Comparison of ENCODE assay signal across 12 cellular contexts in the genomic region with DNA sequence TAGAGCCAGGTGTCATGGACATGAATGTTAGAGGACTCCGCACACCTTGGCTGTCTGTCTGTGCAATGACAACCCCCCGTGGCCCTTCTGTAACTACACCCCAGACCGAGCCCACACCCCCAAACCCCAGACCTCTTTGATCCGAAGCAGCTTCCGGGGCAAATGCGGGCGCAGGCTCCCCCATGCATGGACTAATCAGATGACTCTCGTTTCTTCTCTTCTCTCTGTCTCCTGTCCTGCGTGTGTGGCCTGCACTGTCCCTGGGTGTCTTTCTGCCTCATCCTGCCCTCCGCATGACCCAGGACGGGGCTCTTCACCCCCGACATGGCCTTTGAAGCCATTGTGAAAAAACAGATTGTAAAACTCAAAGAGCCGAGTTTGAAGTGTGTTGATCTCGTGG. TPM values are rescaled to one million over a fixed set of nuclear protein-coding genes. Genes with fewer than 3 reads are reported as not detected.
A peak's percentile ranks its signal among the peaks of the same experiment; 100 is the strongest.
DNase-seq lines count a peak whose midpoint lies in the region; ATAC-seq and TF ChIP-seq lines count a peak whose summit lies in the region.
"Had no signal": no experiment of that assay in that cellular context is flagged by ENCODE, and none has a peak within 500 bp of the region (broad histone marks: within the 10 kb centered on the region; RNA-seq: fewer than 3 reads in every experiment).

No MANE protein-coding gene starts in this region.

- peak overlapping the region; percentile 59 for H3K27ac ChIP-seq in CD4-positive, alpha-beta T cell (ENCODE audit: low read depth, low read length)
- H3K27ac ChIP-seq: WERI-Rb-1 had no signal

- peak; percentile 25 for ATAC-seq in CD4-positive, alpha-beta T cell (ENCODE audit: poor library complexity)
- no peak for ATAC-seq in HG03460 (IDR thresholded peaks at IDR 0.05; ENCODE audit: unreplicated experiment)
- ATAC-seq in left ventricle myocardium superior: no peak
- ATAC-seq in HG02588 (IDR thresholded peaks at IDR 0.05; ENCODE audit: unreplicated experiment): no peak

- H3K9me3 ChIP-seq in CD4-positive, alpha-beta T cell (ENCODE audit: control insufficient read depth, low read length): no peaks in the 10 kb centered on the region

- peak overlapping the region; percentile 68 for H3K4me3 Mint-ChIP-seq in CD4-positive, alpha-beta T cell
- peak overlapping the region; percentile 89 for H3K4me3 Mint-ChIP-seq in activated CD4-positive, alpha-beta T cell treated with anti-CD3 and anti-CD28 coated beads, Interleukin-2, amount 10 ng/mL, durations not matched to agents 24 days and 14 days
- H3K4me3 Mint-ChIP-seq in neural crest cell: no peak overlapping the region
- H3K4me3 Mint-ChIP-seq: naive B cell had no signal

- POLR2A ChIA-PET in CD4-positive, alpha-beta T cell (lab: Charles Lee): interaction anchor here (1.1 kb wide), 1 partner anchor 80 kb away, joined by 5 read pairs; a partner anchor contains a TSS

- intact Hi-C loops in CD4-positive, alpha-beta T cell (cut with DNase I, micrococcal nuclease): loop anchor here in 1 of 2 experiments (1.0 kb wide), 1 partner anchor 66 kb away; no protein-coding TSS in a partner anchor
- intact Hi-C loops in activated CD4-positive, alpha-beta T cell treated with anti-CD3 and anti-CD28 coated beads, Interleukin-2, amount 10 ng/mL, durations not matched to agents 24 days and 14 days (cut with micrococcal nuclease): loop anchor here (1.0 to 10.0 kb wide), 6 partner anchors 38 to 230 kb away; a partner anchor contains a TSS
- intact Hi-C loops in left ventricle myocardium superior (cut with micrococcal nuclease): no loop called here

- peak; percentile 17 to 50 (median 32) for DNase-seq in CD4-positive, alpha-beta T cell
- DNase-seq in activated CD4-positive, alpha-beta T cell treated with anti-CD3 and anti-CD28 coated beads, Interleukin-2, amount 10 ng/mL, durations not matched to agents 24 days and 14 days: no peak
- peak; percentile 64 for DNase-seq in activated gamma-delta T cell treated with anti-CD3 and anti-CD28 coated beads, Interleukin-2, amount 50 U/mL, for 16 hours (ENCODE audit: low read depth)
- DNase-seq in neural crest cell (ENCODE audit: low read depth, low spot score) (no peak), left ventricle myocardium superior (no peak), midbrain (lab: John Stamatoyannopoulos, UW) (no peak)
- DNase-seq: EL, naive B cell, small intestine, WERI-Rb-1 had no signal

- no peaks in the 10 kb centered on the region for H3K27me3 Mint-ChIP-seq in CD4-positive, alpha-beta T cell
- H3K27me3 Mint-ChIP-seq in activated CD4-positive, alpha-beta T cell treated with anti-CD3 and anti-CD28 coated beads, Interleukin-2, amount 10 ng/mL, durations not matched to agents 24 days and 14 days: no peaks in the 10 kb centered on the region
- H3K27me3 Mint-ChIP-seq in neural crest cell (ENCODE audit: low read depth): no peaks in the 10 kb centered on the region
- H3K27me3 Mint-ChIP-seq: naive B cell had no signal

- no peaks in the 10 kb centered on the region for H3K9me3 Mint-ChIP-seq in CD4-positive, alpha-beta T cell
- no peaks in the 10 kb centered on the region for H3K9me3 Mint-ChIP-seq in activated CD4-positive, alpha-beta T cell treated with anti-CD3 and anti-CD28 coated beads, Interleukin-2, amount 10 ng/mL, durations not matched to agents 24 days and 14 days
- H3K9me3 Mint-ChIP-seq in neural crest cell: no peaks in the 10 kb centered on the region
- H3K9me3 Mint-ChIP-seq: naive B cell had no signal

- H3K27me3 ChIP-seq in CD4-positive, alpha-beta T cell (ENCODE audit: control insufficient read depth, insufficient read depth, low read length): no peaks in the 10 kb centered on the region

- H3K36me3 Mint-ChIP-seq in CD4-positive, alpha-beta T cell (ENCODE audit: low read depth): peaks cover 73% of the 10 kb centered on the region
- peaks cover 53% of the 10 kb centered on the region for H3K36me3 Mint-ChIP-seq in activated CD4-positive, alpha-beta T cell treated with anti-CD3 and anti-CD28 coated beads, Interleukin-2, amount 10 ng/mL, durations not matched to agents 24 days and 14 days (ENCODE audit: low read depth)
- no peaks in the 10 kb centered on the region for H3K36me3 Mint-ChIP-seq in neural crest cell (ENCODE audit: low read depth)
- H3K36me3 Mint-ChIP-seq: naive B cell had no signal

- peak overlapping the region; percentile 93 for H3K27ac Mint-ChIP-seq in CD4-positive, alpha-beta T cell
- peak overlapping the region; percentile 99 for H3K27ac Mint-ChIP-seq in activated CD4-positive, alpha-beta T cell treated with anti-CD3 and anti-CD28 coated beads, Interleukin-2, amount 10 ng/mL, durations not matched to agents 24 days and 14 days
- H3K27ac Mint-ChIP-seq in neural crest cell (ENCODE audit: unreplicated experiment): peak overlapping the region; percentile 90

- peaks cover 16% of the 10 kb centered on the region for H3K4me1 Mint-ChIP-seq in CD4-positive, alpha-beta T cell (ENCODE audit: low read depth)
- peaks cover 41% of the 10 kb centered on the region for H3K4me1 Mint-ChIP-seq in activated CD4-positive, alpha-beta T cell treated with anti-CD3 and anti-CD28 coated beads, Interleukin-2, amount 10 ng/mL, durations not matched to agents 24 days and 14 days
- H3K4me1 Mint-ChIP-seq in neural crest cell: no peaks in the 10 kb centered on the region

- CTCF ChIA-PET in CD4-positive, alpha-beta T cell (lab: Charles Lee): interaction anchor here (1.2 kb wide), 1 partner anchor 80 kb away, joined by 5 read pairs; a partner anchor contains a TSS

- no peak for TF ChIP-seq CTCF in CD4-positive, alpha-beta T cell (IDR thresholded peaks at IDR 0.05)
- TF ChIP-seq CTCF in neural crest cell (conservative IDR thresholded peaks at IDR 0.05): no peak

RNA-seq across cellular contexts. Expression of a gene that starts 38.9 kb away (rescaled TPM):
- total RNA-seq in CD4-positive, alpha-beta T cell: 1 to 10 TPM; 6.7 to 7.0 TPM
- total RNA-seq in activated CD4-positive, alpha-beta T cell treated with anti-CD3 and anti-CD28 coated beads, Interleukin-2, amount 10 ng/mL, durations not matched to agents 24 days and 14 days: 17.6 and 22.4 TPM in 2 replicates
- 27.9 and 30.9 TPM in 2 replicates for total RNA-seq in neural crest cell
- 29.8 TPM for total RNA-seq in left ventricle myocardium superior

RNA-seq across cellular contexts. Expression of a gene that starts 51.1 kb away (rescaled TPM):
- 1 to 10 TPM; 1.8 to 2.1 TPM for total RNA-seq in CD4-positive, alpha-beta T cell
- total RNA-seq in activated CD4-positive, alpha-beta T cell treated with anti-CD3 and anti-CD28 coated beads, Interleukin-2, amount 10 ng/mL, durations not matched to agents 24 days and 14 days: 2.7 and 3.6 TPM in 2 replicates
- total RNA-seq in neural crest cell (not detected in 2 replicates), left ventricle myocardium superior (0.62 TPM)

Comparison
In these comparisons a context has a peak if more than half of its experiments do, and no peak if none do; other contexts are left out.
1. DNase-seq: peak in CD4-positive, alpha-beta T cell (10 of 10) and activated gamma-delta T cell treated with anti-CD3 and anti-CD28 coated beads, Interleukin-2, amount 50 U/mL, for 16 hours (single experiment); none in activated CD4-positive, alpha-beta T cell treated with anti-CD3 and anti-CD28 coated beads, Interleukin-2, amount 10 ng/mL, durations not matched to agents 24 days and 14 days (single experiment), neural crest cell (single experiment), left ventricle myocardium superior (single experiment) and midbrain (single experiment).
2. Peak in every context shown above with its lines, with median percentiles within 50 percentile points of each other: H3K27ac Mint-ChIP-seq.